17 cellular contexts compared by ENCODE assay signal in genomic region chr1:214002060-214002459, GRCh38. TPM values are rescaled to one million over a fixed set of nuclear protein-coding genes. Genes with fewer than 3 reads are reported as not detected.
DNase-seq lines count a peak whose midpoint lies in the region; ATAC-seq and TF ChIP-seq lines count a peak whose summit lies in the region.
"Had no signal": no experiment of that assay in that cellular context is flagged by ENCODE, and none has a peak within 500 bp of the region (broad histone marks: within the 10 kb centered on the region; RNA-seq: fewer than 3 reads in every experiment).

No MANE protein-coding gene starts in this region.

- intact Hi-C loops in CD14-positive monocyte (cut with micrococcal nuclease): no loop called here

- H3K36me3 ChIP-seq in WERI-Rb-1: no peaks in the 10 kb centered on the region; the same call in 1 of the 2 replicates
- no peaks in the 10 kb centered on the region for H3K36me3 ChIP-seq in mesenchymal stem cell (ENCODE audit: control insufficient read depth in 1 of 2, insufficient read depth in 2 of 2, low read depth in 1 of 2, low read length in 2 of 2)

- no peak overlapping the region for H4K8ac ChIP-seq in mesenchymal stem cell (ENCODE audit: low read length)

- H3K27me3 Mint-ChIP-seq in T-helper 17 cell (peaks cover 24% of the 10 kb centered on the region), CD14-positive monocyte (ENCODE audit: low read depth in 3 of 3) (peaks cover 2 to 8% (median 3%) of the 10 kb centered on the region in 3 donors)

- H3K9ac ChIP-seq in mesenchymal stem cell (ENCODE audit: low read length): peak overlapping the region; percentile 39

- no peak overlapping the region for H2BK15ac ChIP-seq in mesenchymal stem cell (ENCODE audit: low read depth, poor library complexity, severe bottlenecking)

- DNase-seq in HEK293T (ENCODE audit: extremely low spot score): no peak
- DNase-seq in NCI-H2081 treated with DMSO at 0.1 percent for 48 hours (lab: John Stamatoyannopoulos, UW): peak; percentile 82
- no peak for DNase-seq in WERI-Rb-1
- no peak for DNase-seq in mesenchymal stem cell
- DNase-seq in T-helper 17 cell: no peak
- no peak for DNase-seq in CD14-positive monocyte (ENCODE audit: low spot score)
- DNase-seq in foreskin melanocyte: no peak
- DNase-seq: activated CD8-positive, alpha-beta T cell treated with anti-CD3 and anti-CD28 coated beads for 36 hours; amniotic stem cell; H7; MV-4-11; posterior cingulate gyrus; SIG-M5; stimulated activated naive CD8-positive, alpha-beta T cell treated with anti-CD3 and anti-CD28 coated beads, Interleukin-15, amount 100 ng/mL, for 72 hours had no signal

- H3K27me3 ChIP-seq in WERI-Rb-1 (ENCODE audit: insufficient read depth, low read depth, severe bottlenecking) (no peaks in the 10 kb centered on the region), mesenchymal stem cell (ENCODE audit: control insufficient read depth in 1 of 2, insufficient read depth in 1 of 2, low read length in 2 of 2) (no peaks in the 10 kb centered on the region)

- H3K9me3 ChIP-seq in WERI-Rb-1 (ENCODE audit: severe bottlenecking) (no peaks in the 10 kb centered on the region), mesenchymal stem cell (ENCODE audit: control insufficient read depth, low read length) (no peaks in the 10 kb centered on the region), T-helper 17 cell (ENCODE audit: control insufficient read depth, low read length, poor library complexity, severe bottlenecking) (no peaks in the 10 kb centered on the region)

- no peak for ATAC-seq in T-helper 17 cell
- no peak for ATAC-seq in HG03196 (IDR thresholded peaks at IDR 0.05; ENCODE audit: unreplicated experiment)
- ATAC-seq: activated CD8-positive, alpha-beta T cell treated with anti-CD3 and anti-CD28 coated beads for 36 hours; activated T-helper 17 cell treated with anti-CD3 and anti-CD28 coated beads, Interleukin-2, amount 50 U/mL, for 72 hours; stimulated activated naive CD8-positive, alpha-beta T cell treated with anti-CD3 and anti-CD28 coated beads, Interleukin-15, amount 100 ng/mL, for 72 hours had no signal

- H3K14ac ChIP-seq in mesenchymal stem cell (ENCODE audit: low read length in 2 of 2): no peak overlapping the region

- H3K18ac ChIP-seq in mesenchymal stem cell (ENCODE audit: low read depth in 1 of 2, low read length in 2 of 2): no peak overlapping the region

- H3K4me2 ChIP-seq in mesenchymal stem cell (ENCODE audit: low read length, poor library complexity, severe bottlenecking): no peak overlapping the region

- no peaks in the 10 kb centered on the region for H3K4me1 ChIP-seq in mesenchymal stem cell (ENCODE audit: control insufficient read depth, insufficient read depth, low read depth, low read length)

- H4K91ac ChIP-seq in mesenchymal stem cell (ENCODE audit: low read length): no peak overlapping the region

- no peaks in the 10 kb centered on the region for H3K4me1 Mint-ChIP-seq in T-helper 17 cell
- no peaks in the 10 kb centered on the region for H3K4me1 Mint-ChIP-seq in CD14-positive monocyte
- H3K4me1 Mint-ChIP-seq: activated T-helper 17 cell treated with anti-CD3 and anti-CD28 coated beads, Interleukin-2, amount 50 U/mL, for 72 hours; stimulated activated naive CD8-positive, alpha-beta T cell treated with anti-CD3 and anti-CD28 coated beads, Interleukin-15, amount 100 ng/mL, for 72 hours had no signal

- no peak overlapping the region for H2AK5ac ChIP-seq in mesenchymal stem cell (ENCODE audit: low read length, severe bottlenecking)

- CTCF ChIA-PET in HEK293T (lab: Yijun Ruan, JAX): interaction anchor here (0.8 kb wide), 1 partner anchor 13 kb away, joined by 3 read pairs; no protein-coding TSS in a partner anchor

- no peak overlapping the region for H2BK5ac ChIP-seq in mesenchymal stem cell (ENCODE audit: low read depth, low read length, poor library complexity, severe bottlenecking)

- H3K27ac Mint-ChIP-seq in T-helper 17 cell (no peak overlapping the region), CD14-positive monocyte (no peak overlapping the region)
- H3K27ac Mint-ChIP-seq: activated CD8-positive, alpha-beta T cell treated with anti-CD3 and anti-CD28 coated beads for 36 hours; activated T-helper 17 cell treated with anti-CD3 and anti-CD28 coated beads, Interleukin-2, amount 50 U/mL, for 72 hours; stimulated activated naive CD8-positive, alpha-beta T cell treated with anti-CD3 and anti-CD28 coated beads, Interleukin-15, amount 100 ng/mL, for 72 hours had no signal

- H3K9me3 Mint-ChIP-seq in CD14-positive monocyte: peaks cover 0 to 9% (median 5%) of the 10 kb centered on the region in 7 donors
- H3K9me3 Mint-ChIP-seq: activated CD8-positive, alpha-beta T cell treated with anti-CD3 and anti-CD28 coated beads for 36 hours; activated T-helper 17 cell treated with anti-CD3 and anti-CD28 coated beads, Interleukin-2, amount 50 U/mL, for 72 hours had no signal

- no peak overlapping the region for H2BK12ac ChIP-seq in mesenchymal stem cell (ENCODE audit: low read length in 2 of 2)

- H2AFZ ChIP-seq in mesenchymal stem cell (ENCODE audit: low read depth, low read length): no peak overlapping the region

- no peak overlapping the region for H3K23ac ChIP-seq in mesenchymal stem cell (ENCODE audit: low read length in 2 of 2)

- H3K4ac ChIP-seq in mesenchymal stem cell (ENCODE audit: low read depth in 1 of 2, low read length in 2 of 2): no peak overlapping the region

- H3K4me3 Mint-ChIP-seq in T-helper 17 cell (no peak overlapping the region), CD14-positive monocyte (no peak overlapping the region)
- H3K4me3 Mint-ChIP-seq: activated CD8-positive, alpha-beta T cell treated with anti-CD3 and anti-CD28 coated beads for 36 hours; activated T-helper 17 cell treated with anti-CD3 and anti-CD28 coated beads, Interleukin-2, amount 50 U/mL, for 72 hours; stimulated activated naive CD8-positive, alpha-beta T cell treated with anti-CD3 and anti-CD28 coated beads, Interleukin-15, amount 100 ng/mL, for 72 hours had no signal

- TF ChIP-seq CTCF in WERI-Rb-1 (IDR thresholded peaks at IDR 0.05; ENCODE audit: low read depth, low read length) (no peak), CD14-positive monocyte (IDR thresholded peaks at IDR 0.05) (no peak)

- H3K27ac ChIP-seq in WERI-Rb-1: peak overlapping the region; percentile 52
- no peak overlapping the region for H3K27ac ChIP-seq in mesenchymal stem cell (ENCODE audit: low read length, poor library complexity, severe bottlenecking)
- H3K27ac ChIP-seq: epithelial cell of prostate had no signal

- no peaks in the 10 kb centered on the region for H3K79me1 ChIP-seq in mesenchymal stem cell (replicated peaks; ENCODE audit: low read length, poor library complexity, severe bottlenecking)

- H3K36me3 Mint-ChIP-seq in T-helper 17 cell (ENCODE audit: low read depth): peaks cover 2% of the 10 kb centered on the region
- H3K36me3 Mint-ChIP-seq in CD14-positive monocyte: no peaks in the 10 kb centered on the region

- no peak overlapping the region for H2BK120ac ChIP-seq in mesenchymal stem cell (ENCODE audit: low read depth, low read length)

- 67% methylated on average over 4 of the region's 6 CpGs for WGBS in mesenchymal stem cell

- POLR2A ChIA-PET in HEK293T (lab: Yijun Ruan, JAX): interaction anchor here (0.8 to 1.3 kb wide), 3 partner anchors 10 to 18 kb away, joined by 3 to 6 read pairs (median 3); no protein-coding TSS in a partner anchor

- H3K4me3 ChIP-seq in WERI-Rb-1 (ENCODE audit: low read depth, low read length) (no peak overlapping the region), mesenchymal stem cell (ENCODE audit: insufficient read depth in 1 of 2, low read depth in 1 of 2, low read length in 2 of 2) (no peak overlapping the region)

TF ChIP-seq in HEK293T, 16 proteins besides CTCF, POLR2A, EP300 and RAD21:
- TF ChIP-seq ELF4 (IDR thresholded peaks at IDR 0.05) (no peak), ZNF384 (IDR thresholded peaks at IDR 0.05) (peak; percentile 69), NFRKB (IDR thresholded peaks at IDR 0.05) (no peak), LEF1 (IDR thresholded peaks at IDR 0.05; ENCODE audit: borderline replicate concordance) (no peak), TARDBP (IDR thresholded peaks at IDR 0.05) (no peak)

RNA-seq across cellular contexts. Expression of gene PROX1, which starts 14.3 kb away (rescaled TPM):
- polyA plus RNA-seq in mesenchymal stem cell (2013, experiment 1 of 2): 0.10 TPM
- 0.11 TPM for polyA plus RNA-seq in mesenchymal stem cell (2013, experiment 2 of 2)
- total RNA-seq in T-helper 17 cell: not detected
- not detected for polyA plus RNA-seq in CD14-positive monocyte
